ENCODE assay signal across 18 cellular contexts in genomic region chr5:37005252-37005651, GRCh38.
DNase-seq lines count a peak whose midpoint lies in the region; ATAC-seq lines count a peak whose summit lies in the region.
"Had no signal": no experiment of that assay in that cellular context is flagged by ENCODE, and none has a peak within 500 bp of the region (broad histone marks: within the 10 kb centered on the region; RNA-seq: fewer than 3 reads in every experiment).

No MANE protein-coding gene starts in this region.

- H3K27ac ChIP-seq in GM23248: peak overlapping the region; percentile 56
- H3K27ac ChIP-seq: colonic mucosa, ovary, sigmoid colon, upper lobe of right lung had no signal

- no peaks in the 10 kb centered on the region for H3K9me2 ChIP-seq in GM23248 (ENCODE audit: insufficient read depth)

- H2AFZ ChIP-seq in GM23248: no peak overlapping the region

- H3K27me3 ChIP-seq in GM23248 (replicated peaks; ENCODE audit: insufficient read depth): no peaks in the 10 kb centered on the region
- H3K27me3 ChIP-seq: colonic mucosa, ovary, sigmoid colon, upper lobe of right lung had no signal

- WGBS in GM23248 (ENCODE audit: low coverage in 1 of 2, low lambda C conversion rate in 2 of 2, missing lambda C conversion rate in 2 of 2), 2 experiments: 19 to 22% methylated on average over 6 of the region's 6 CpGs

- H3K36me3 ChIP-seq in GM23248 (ENCODE audit: low read depth): peaks cover 66% of the 10 kb centered on the region
- H3K36me3 ChIP-seq: colonic mucosa, ovary had no signal

- in situ Hi-C loops in GM23248 (cut with MboI): loop anchor here (10.0 kb wide), 1 partner anchor 270 kb away; no protein-coding TSS in a partner anchor

- H3K9ac ChIP-seq in GM23248: peak overlapping the region; percentile 35

- H3K4me3 ChIP-seq in GM23248: peak overlapping the region; percentile 34
- H3K4me3 ChIP-seq: colonic mucosa, ovary, sigmoid colon, upper lobe of right lung had no signal

- no peaks in the 10 kb centered on the region for H3K79me2 ChIP-seq in GM23248 (ENCODE audit: insufficient read depth)

- DNase-seq in AG08396 (ENCODE audit: low spot score) (peak; percentile 12), GM23248 (peak; percentile 80), amniotic epithelial cell (ENCODE audit: low read depth) (peak; percentile 80), foreskin melanocyte (peak; percentile 57), DMS79 (lab: John Stamatoyannopoulos, UW) (no peak), NCI-H748 treated with DMSO at 0.1 percent for 48 hours (lab: John Stamatoyannopoulos, UW) (no peak)
- DNase-seq: activated CD4-positive, alpha-beta T cell treated with anti-CD3 and anti-CD28 coated beads, Interleukin-2, amount 10 ng/mL, durations not matched to agents 7 days and 5 days; activated CD8-positive, alpha-beta memory T cell treated with anti-CD3 and anti-CD28 coated beads, Interleukin-2, amount 50 U/mL, for 48 hours; anterior cingulate cortex; Caco-2; colonic mucosa; NCI-H1930; ovary; sigmoid colon; stimulated activated CD4-positive, alpha-beta T cell treated with anti-CD3 and anti-CD28 coated beads, Interleukin-2, amount 100 ng/mL, for 24 hours; upper lobe of right lung had no signal

- peak overlapping the region; percentile 64 for H3K4me2 ChIP-seq in GM23248 (ENCODE audit: unreplicated experiment)

- H3K4me1 ChIP-seq in GM23248 (ENCODE audit: insufficient read depth): peaks cover 14% of the 10 kb centered on the region
- H3K4me1 ChIP-seq: colonic mucosa, sigmoid colon, upper lobe of right lung had no signal

- H3K9me3 ChIP-seq in GM23248 (ENCODE audit: low read depth): no peaks in the 10 kb centered on the region
- H3K9me3 ChIP-seq: Caco-2, colonic mucosa, ovary, sigmoid colon, upper lobe of right lung had no signal

- H4K20me1 ChIP-seq in GM23248 (ENCODE audit: insufficient read depth): no peaks in the 10 kb centered on the region

- ATAC-seq in GM21515 (IDR thresholded peaks at IDR 0.05; ENCODE audit: unreplicated experiment): no peak
- no peak for ATAC-seq in HG03095 (IDR thresholded peaks at IDR 0.05; ENCODE audit: unreplicated experiment)
- ATAC-seq: upper lobe of right lung had no signal

- peaks cover 25% of the 10 kb centered on the region for H3F3A ChIP-seq in GM23248 (ENCODE audit: insufficient read depth)

Comparison
In these comparisons a context has a peak if more than half of its experiments do, and no peak if none do; other contexts are left out.
1. DNase-seq: peak in AG08396 (single experiment), GM23248 (single experiment), amniotic epithelial cell (single experiment) and foreskin melanocyte (single experiment); none in DMS79 (single experiment) and NCI-H748 treated with DMSO at 0.1 percent for 48 hours (single experiment).